ENCODE assay signal across 11 cellular contexts in the genomic region with DNA sequence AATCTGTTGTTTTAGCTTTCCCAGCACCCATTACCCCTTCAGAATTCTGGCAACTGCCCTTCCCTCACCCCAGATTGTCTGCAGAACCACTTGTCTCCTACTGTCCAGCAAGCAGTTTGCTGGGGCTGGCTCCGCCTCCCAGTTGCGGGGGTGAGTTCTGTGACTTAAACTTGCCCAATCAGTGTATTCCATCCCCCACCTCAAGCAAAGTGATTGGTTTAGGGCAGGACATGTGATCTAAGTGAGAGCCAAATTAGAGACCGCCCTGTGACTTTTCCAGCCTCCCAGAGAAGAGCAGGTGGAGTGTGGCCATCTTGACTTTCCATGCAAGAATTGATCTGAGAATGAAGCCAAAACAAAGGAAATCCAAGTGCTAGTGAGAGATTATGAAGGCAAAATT. TPM values are rescaled to one million over a fixed set of nuclear protein-coding genes. Genes with fewer than 3 reads are reported as not detected.
DNase-seq lines count a peak whose midpoint lies in the region; ATAC-seq and TF ChIP-seq lines count a peak whose summit lies in the region.
"Had no signal": no experiment of that assay in that cellular context is flagged by ENCODE, and none has a peak within 500 bp of the region (broad histone marks: within the 10 kb centered on the region; RNA-seq: fewer than 3 reads in every experiment).

No MANE protein-coding gene starts in this region.

- no peaks in the 10 kb centered on the region for H3K9me3 ChIP-seq in left ventricle myocardium inferior (replicated peaks)

- H3K4me1 ChIP-seq in left ventricle myocardium inferior = no peaks in the 10 kb centered on the region

- no peak for ATAC-seq in HG02938 (IDR thresholded peaks at IDR 0.05; ENCODE audit: unreplicated experiment)

- H3K4me3 ChIP-seq in fibroblast of mammary gland (ENCODE audit: control insufficient read depth, low read depth, low read length) = no peak overlapping the region
- H3K4me3 ChIP-seq in left ventricle myocardium inferior = no peak overlapping the region

- H3K27ac ChIP-seq in left ventricle myocardium inferior (replicated peaks) = no peak overlapping the region

- peak; percentile 10 for DNase-seq in AG20443 (ENCODE audit: low spot score)
- DNase-seq in HCEC 1CT = peak; percentile 10
- peak; percentile 24 for DNase-seq in NCI-H774 (lab: John Stamatoyannopoulos, UW)
- peak; percentile 18 for DNase-seq in fibroblast of mammary gland (ENCODE audit: low read depth)
- no peak for DNase-seq in GF-D8 (lab: John Stamatoyannopoulos, UW)
- no peak for DNase-seq in activated CD8-positive, alpha-beta memory T cell treated with anti-CD3 and anti-CD28 coated beads, Interleukin-2, amount 50 U/mL, for 48 hours
- no peak for DNase-seq in left ventricle myocardium inferior
- DNase-seq: DMS153; RPMI8226; stimulated activated CD4-positive, alpha-beta T cell treated with anti-CD3 and anti-CD28 coated beads, Interleukin-2, amount 100 ng/mL, for 48 hours had no signal

- no peaks in the 10 kb centered on the region for H3K36me3 ChIP-seq in left ventricle myocardium inferior

- intact Hi-C loops in left ventricle myocardium inferior (cut with micrococcal nuclease) = no loop called here

- no peak for TF ChIP-seq CTCF in fibroblast of mammary gland (conservative IDR thresholded peaks at IDR 0.05; ENCODE audit: control insufficient read depth, insufficient read depth, low read depth, low read length)
- no peak for TF ChIP-seq CTCF in left ventricle myocardium inferior (IDR thresholded peaks at IDR 0.05; ENCODE audit: borderline replicate concordance)

- peaks cover 20% of the 10 kb centered on the region for H3K27me3 ChIP-seq in left ventricle myocardium inferior (ENCODE audit: low read depth)

RNA-seq across cellular contexts. Expression of gene SRCIN1, which starts 22.7 kb away (rescaled TPM):
- total RNA-seq in left ventricle myocardium inferior = 2.0 TPM

RNA-seq across cellular contexts. Expression of gene EPOP, which starts 46.3 kb away (rescaled TPM):
- 0.33 TPM for total RNA-seq in left ventricle myocardium inferior

Comparison
In these comparisons a context has a peak if more than half of its experiments do, and no peak if none do; other contexts are left out.
1. DNase-seq: peak in AG20443 (single experiment), HCEC 1CT (single experiment), NCI-H774 (single experiment) and fibroblast of mammary gland (single experiment); none in GF-D8 (single experiment), activated CD8-positive, alpha-beta memory T cell treated with anti-CD3 and anti-CD28 coated beads, Interleukin-2, amount 50 U/mL, for 48 hours (single experiment) and left ventricle myocardium inferior (single experiment).